In the genomic region with DNA sequence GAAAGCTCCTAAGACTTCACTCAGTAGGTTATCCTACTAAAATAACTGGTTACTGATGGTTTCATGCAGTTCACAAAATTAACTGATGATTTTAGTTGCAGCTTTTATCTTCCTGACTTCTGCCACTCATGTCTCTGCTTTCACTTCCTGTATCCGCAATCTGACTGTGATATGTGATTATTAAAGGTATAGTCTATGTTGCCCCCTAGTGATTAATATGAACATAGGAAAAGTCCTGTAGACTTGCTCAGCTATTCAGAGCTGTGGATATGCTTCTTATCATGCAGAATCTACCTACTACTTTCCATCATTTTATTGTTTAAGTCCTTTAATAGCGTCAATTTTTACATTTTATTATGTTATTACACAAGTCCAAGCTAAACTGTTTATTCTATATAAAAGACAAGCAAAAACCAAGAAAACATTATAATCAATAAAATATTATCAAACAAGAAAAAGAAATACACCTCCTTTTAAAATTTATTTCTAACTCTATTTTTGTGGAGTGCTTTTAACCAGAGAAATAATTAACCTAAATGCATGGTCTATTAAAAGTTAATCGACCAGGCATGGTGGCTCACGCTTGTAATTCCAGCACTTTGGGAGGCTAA, we compare ENCODE assay signal across 10 cellular contexts. TPM values are rescaled to one million over a fixed set of nuclear protein-coding genes. Genes with fewer than 3 reads are reported as not detected.
DNase-seq lines count a peak whose midpoint lies in the region; ATAC-seq and TF ChIP-seq lines count a peak whose summit lies in the region.
"Had no signal": no experiment of that assay in that cellular context is flagged by ENCODE, and none has a peak within 500 bp of the region (broad histone marks: within the 10 kb centered on the region; RNA-seq: fewer than 3 reads in every experiment).

No MANE protein-coding gene starts in this region.

- peak; percentile 80 for ATAC-seq in GM21528 (IDR thresholded peaks at IDR 0.05; ENCODE audit: low FRiP score, unreplicated experiment)
- ATAC-seq in naive thymus-derived CD4-positive, alpha-beta T cell, result peak; percentile 91

- H3K4me3 ChIP-seq in naive thymus-derived CD4-positive, alpha-beta T cell (ENCODE audit: low read length), result no peak overlapping the region

- H3K36me3 ChIP-seq in naive thymus-derived CD4-positive, alpha-beta T cell (ENCODE audit: control insufficient read depth in 2 of 3, insufficient read depth in 3 of 3, low read length in 3 of 3), result no peaks in the 10 kb centered on the region

- H3K27me3 Mint-ChIP-seq in chondrocyte (ENCODE audit: low read depth), result no peaks in the 10 kb centered on the region
- H3K27me3 Mint-ChIP-seq in naive thymus-derived CD4-positive, alpha-beta T cell, result no peaks in the 10 kb centered on the region

- H3K4me1 ChIP-seq in naive thymus-derived CD4-positive, alpha-beta T cell (ENCODE audit: control insufficient read depth in 2 of 2, insufficient read depth in 2 of 2, low read length in 2 of 2), result no peaks in the 10 kb centered on the region

- no peak overlapping the region for H3K27ac ChIP-seq in naive thymus-derived CD4-positive, alpha-beta T cell (ENCODE audit: low read depth, low read length)
- H3K27ac ChIP-seq: epithelial cell of prostate had no signal

- no peak overlapping the region for H3K4me3 Mint-ChIP-seq in chondrocyte (ENCODE audit: unreplicated experiment)
- peak overlapping the region in 6 of 10 donors; percentile 0 to 46 (median 22) for H3K4me3 Mint-ChIP-seq in naive thymus-derived CD4-positive, alpha-beta T cell

- H3K4me1 Mint-ChIP-seq in chondrocyte (ENCODE audit: low read depth), result peaks cover 28% of the 10 kb centered on the region
- H3K4me1 Mint-ChIP-seq in naive thymus-derived CD4-positive, alpha-beta T cell, result peaks cover 4 to 20% (median 16%) of the 10 kb centered on the region in 7 donors

- POLR2A ChIA-PET in naive thymus-derived CD4-positive, alpha-beta T cell (lab: Charles Lee), result interaction anchor here (1.2 to 1.6 kb wide), 4 partner anchors 9 to 107 kb away, joined by 3 to 11 read pairs (median 4); no protein-coding TSS in a partner anchor

- no peaks in the 10 kb centered on the region for H3K9me3 ChIP-seq in naive thymus-derived CD4-positive, alpha-beta T cell (ENCODE audit: control insufficient read depth in 2 of 3, low read length in 3 of 3)

- DNase-seq in NCI-H2107 treated with DMSO at 0.1 percent for 48 hours (lab: John Stamatoyannopoulos, UW; ENCODE audit: unreplicated experiment) (peak; percentile 46), NCI-H2107 (lab: John Stamatoyannopoulos, UW) (no peak), HS-27A (ENCODE audit: low read depth) (peak; percentile 46), NOMO-1 (lab: John Stamatoyannopoulos, UW; ENCODE audit: unreplicated experiment in 2 of 2) (peak; percentile 18 to 88), chondrocyte (ENCODE audit: low spot score) (no peak)
- peak in 7 of 9 donors; percentile 25 to 73 (median 56) for DNase-seq in naive thymus-derived CD4-positive, alpha-beta T cell
- no peak for DNase-seq in effector CD4-positive, alpha-beta T cell

- no peak overlapping the region for H3K27ac Mint-ChIP-seq in chondrocyte (ENCODE audit: unreplicated experiment)
- H3K27ac Mint-ChIP-seq in naive thymus-derived CD4-positive, alpha-beta T cell, result peak overlapping the region in 7 of 9 donors; percentile 0 to 69 (median 8)

- CTCF ChIA-PET in naive thymus-derived CD4-positive, alpha-beta T cell (lab: Charles Lee), result interaction anchor here (0.6 to 2.5 kb wide), 23 partner anchors 8 to 964 kb away, joined by 3 to 13 read pairs (median 4); no protein-coding TSS in a partner anchor

- peaks cover 7% of the 10 kb centered on the region for H3K9me3 Mint-ChIP-seq in chondrocyte (ENCODE audit: low read depth)
- peaks cover 0 to 4% (median 0%) of the 10 kb centered on the region in 11 donors for H3K9me3 Mint-ChIP-seq in naive thymus-derived CD4-positive, alpha-beta T cell
- H3K9me3 Mint-ChIP-seq: CD8-positive, alpha-beta memory T cell had no signal

- peaks cover 2% of the 10 kb centered on the region for H3K36me3 Mint-ChIP-seq in chondrocyte (ENCODE audit: low read depth)
- H3K36me3 Mint-ChIP-seq in naive thymus-derived CD4-positive, alpha-beta T cell, result peaks cover 0 to 2% (median under 1%) of the 10 kb centered on the region in 5 donors

- peak; percentile 84 for TF ChIP-seq CTCF in chondrocyte (IDR thresholded peaks at IDR 0.05)

- H3K27me3 ChIP-seq in naive thymus-derived CD4-positive, alpha-beta T cell (ENCODE audit: control insufficient read depth in 2 of 2, insufficient read depth in 2 of 2, low read length in 2 of 2), result no peaks in the 10 kb centered on the region

- intact Hi-C loops in naive thymus-derived CD4-positive, alpha-beta T cell (cut with micrococcal nuclease), result loop anchor here (1.0 to 5.0 kb wide), 9 partner anchors 9 to 560 kb away; a partner anchor contains a TSS

RNA-seq across cellular contexts. Expression of a gene that starts 40.6 kb away (rescaled TPM):
- 1.0 to 1.9 TPM (median 1.7 TPM) in 3 replicates for total RNA-seq in chondrocyte
- total RNA-seq in naive thymus-derived CD4-positive, alpha-beta T cell, result 10 to 100 TPM in 2 of 5 experiments, 1 to 10 TPM in 3; 3.3 to 84.2 (median 6.6) TPM
- 1 to 10 TPM; 1.0 to 1.2 TPM for polyA plus RNA-seq in naive thymus-derived CD4-positive, alpha-beta T cell

Comparison
In these comparisons a context has a peak if more than half of its experiments do, and no peak if none do; other contexts are left out.
1. DNase-seq: peak in NCI-H2107 treated with DMSO at 0.1 percent for 48 hours (single experiment), HS-27A (single experiment), NOMO-1 (2 of 2) and naive thymus-derived CD4-positive, alpha-beta T cell (7 of 9); none in NCI-H2107 (single experiment), chondrocyte (single experiment) and effector CD4-positive, alpha-beta T cell (single experiment).